In genomic region chr22:35477911-35478582, GRCh38 we compare ENCODE assay signal across 1 cellular context.
TF ChIP-seq lines count a peak whose summit lies in the region.

No MANE protein-coding gene starts in this region.

TF ChIP-seq in GM23338, 12 proteins besides CTCF, POLR2A, EP300 and RAD21 (continued from another document):
- no peak for TF ChIP-seq ZNF462 (CRISPR knock-in tag; IDR thresholded peaks at IDR 0.05)
- no peak for TF ChIP-seq STAT1 (IDR thresholded peaks at IDR 0.05; ENCODE audit: unreplicated experiment)
TF ChIP-seq in GM23338: peak in this region for 0.
